Comparison of ENCODE assay signal across 10 cellular contexts in genomic region chr6:101396552-101397173, GRCh38. TPM values are rescaled to one million over a fixed set of nuclear protein-coding genes. Genes with fewer than 3 reads are reported as not detected.
DNase-seq lines count a peak whose midpoint lies in the region; ATAC-seq, FAIRE-seq and TF ChIP-seq lines count a peak whose summit lies in the region.
"Had no signal": no experiment of that assay in that cellular context is flagged by ENCODE, and none has a peak within 500 bp of the region (broad histone marks: within the 10 kb centered on the region; RNA-seq: fewer than 3 reads in every experiment).

No MANE protein-coding gene starts in this region.

- intact Hi-C loops in endothelial cell of umbilical vein (cut with micrococcal nuclease), result no loop called here
- intact Hi-C loops in prostate gland (cut with DNase I), result no loop called here

- H3K4me1 ChIP-seq in cardiac muscle cell (ENCODE audit: low read depth) (no peaks in the 10 kb centered on the region), right atrium auricular region (peaks cover 0 to 9% of the 10 kb centered on the region in 2 donors), SJCRH30 (no peaks in the 10 kb centered on the region), endothelial cell of umbilical vein (ENCODE audit: control insufficient read depth, extremely low read depth, insufficient read depth, low read length) (no peaks in the 10 kb centered on the region), prostate gland (replicated peaks) (peaks cover 4% of the 10 kb centered on the region)

- H4K20me1 ChIP-seq in endothelial cell of umbilical vein (replicated peaks; ENCODE audit: control insufficient read depth, extremely low read depth, insufficient read depth, low read length), result no peaks in the 10 kb centered on the region

- no peak overlapping the region for H3K9ac ChIP-seq in endothelial cell of umbilical vein (replicated peaks; ENCODE audit: extremely low read depth, insufficient read depth, low read length)

- H2AFZ ChIP-seq in endothelial cell of umbilical vein (ENCODE audit: low read depth, low read length), result no peak overlapping the region

- CTCF ChIA-PET in endothelial cell of umbilical vein (lab: Charles Lee), result no interaction called here

- H3K27ac ChIP-seq in cardiac muscle cell (no peak overlapping the region), right atrium auricular region (no peak overlapping the region), SJCRH30 (no peak overlapping the region), endothelial cell of umbilical vein (ENCODE audit: insufficient read depth, low read depth, low read length) (no peak overlapping the region), prostate gland (no peak overlapping the region)

- BruUV-seq in endothelial cell of umbilical vein (replicated peaks; lab: Mats Ljungman, UMichigan), result no TSS peak

- H3K36me3 ChIP-seq in cardiac muscle cell (no peaks in the 10 kb centered on the region), right atrium auricular region (no peaks in the 10 kb centered on the region), SJCRH30 (no peaks in the 10 kb centered on the region), endothelial cell of umbilical vein (ENCODE audit: control insufficient read depth in 2 of 2, extremely low read depth in 1 of 2, insufficient read depth in 2 of 2, low read length in 2 of 2) (no peaks in the 10 kb centered on the region), prostate gland (no peaks in the 10 kb centered on the region)

- H3K4me2 ChIP-seq in endothelial cell of umbilical vein (ENCODE audit: insufficient read depth, low read length), result no peak overlapping the region

- 9% methylated on average over 3 of the region's 3 CpGs for WGBS in prostate gland

- FAIRE-seq in endothelial cell of umbilical vein (lab: Jason Lieb, UNC), result peak; percentile 56
- FAIRE-seq: G401.6 had no signal

- no peak for ATAC-seq in GM18907 (IDR thresholded peaks at IDR 0.05; ENCODE audit: unreplicated experiment)
- ATAC-seq: T-helper 17 cell had no signal

- H3K9me3 ChIP-seq in cardiac muscle cell (ENCODE audit: low read depth), result no peaks in the 10 kb centered on the region
- H3K9me3 ChIP-seq in right atrium auricular region, result no peaks in the 10 kb centered on the region
- no peaks in the 10 kb centered on the region for H3K9me3 ChIP-seq in SJCRH30 (replicated peaks)
- H3K9me3 ChIP-seq in endothelial cell of umbilical vein (replicated peaks; ENCODE audit: control insufficient read depth, insufficient read depth, low read length), result no peaks in the 10 kb centered on the region
- no peaks in the 10 kb centered on the region for H3K9me3 ChIP-seq in prostate gland

- no peaks in the 10 kb centered on the region for H3K9me1 ChIP-seq in endothelial cell of umbilical vein (replicated peaks; ENCODE audit: control insufficient read depth, extremely low read depth, insufficient read depth, low read length)

- DNase-seq in cardiac muscle cell (ENCODE audit: low read depth in 1 of 2, low spot score in 1 of 2), result peak; percentile 73 to 91
- no peak for DNase-seq in right atrium auricular region (ENCODE audit: low spot score)
- peak; percentile 65 to 85 for DNase-seq in SJCRH30
- DNase-seq in endothelial cell of umbilical vein (ENCODE audit: low read depth, low spot score), result peak; percentile 46
- peak; percentile 61 for DNase-seq in prostate gland (ENCODE audit: low spot score)
- DNase-seq in GDM1 (lab: John Stamatoyannopoulos, UW), result no peak
- no peak for DNase-seq in NCI-H2171 (lab: John Stamatoyannopoulos, UW)

- H3K27me3 ChIP-seq in cardiac muscle cell, result peaks cover 81% of the 10 kb centered on the region
- H3K27me3 ChIP-seq in right atrium auricular region, result peaks cover 0 to 4% of the 10 kb centered on the region in 2 donors
- peaks cover 19% of the 10 kb centered on the region for H3K27me3 ChIP-seq in SJCRH30
- H3K27me3 ChIP-seq in endothelial cell of umbilical vein (ENCODE audit: control insufficient read depth in 2 of 2, insufficient read depth in 2 of 2, low read length in 2 of 2), result peaks cover 40 to 47% of the 10 kb centered on the region in 2 experiments
- H3K27me3 ChIP-seq in prostate gland (replicated peaks; ENCODE audit: insufficient read depth), result peaks cover 5% of the 10 kb centered on the region

- TF ChIP-seq CTCF in cardiac muscle cell (IDR thresholded peaks at IDR 0.05; ENCODE audit: low read depth, low read length) (no peak), right atrium auricular region (IDR thresholded peaks at IDR 0.05) (no peak), endothelial cell of umbilical vein (IDR thresholded peaks at IDR 0.05; ENCODE audit: extremely low read depth in 1 of 2, insufficient read depth in 1 of 2, low read depth in 1 of 2, low read length in 2 of 2) (no peak), prostate gland (IDR thresholded peaks at IDR 0.05) (no peak)

- dilution Hi-C loops in endothelial cell of umbilical vein (cut with MboI; ENCODE audit: extremely low pct_ligation_motif_present, low sequenced_read_pairs), result no loop called here

- POLR2A ChIA-PET in endothelial cell of umbilical vein (lab: Charles Lee), result no interaction called here

- H3K4me3 ChIP-seq in cardiac muscle cell, result no peak overlapping the region
- H3K4me3 ChIP-seq in right atrium auricular region, result no peak overlapping the region
- no peak overlapping the region for H3K4me3 ChIP-seq in SJCRH30
- H3K4me3 ChIP-seq in endothelial cell of umbilical vein (replicated peaks in 1 of 3; ENCODE audit: insufficient read depth in 1 of 3, low read depth in 1 of 3, low read length in 3 of 3), result no peak overlapping the region
- H3K4me3 ChIP-seq in prostate gland, result no peak overlapping the region

- no peaks in the 10 kb centered on the region for H3K79me2 ChIP-seq in endothelial cell of umbilical vein (ENCODE audit: control insufficient read depth, insufficient read depth, low read length)

- TF ChIP-seq POLR2A in endothelial cell of umbilical vein (IDR thresholded peaks at IDR 0.05; ENCODE audit: low read depth, low read length) (no peak), prostate gland (IDR thresholded peaks at IDR 0.05) (no peak)

TF ChIP-seq in endothelial cell of umbilical vein, 7 proteins besides CTCF, POLR2A, EP300 and RAD21:
- no peak for TF ChIP-seq EZH2 (IDR thresholded peaks at IDR 0.05; ENCODE audit: borderline replicate concordance, low read depth, low read length, severe bottlenecking)
- TF ChIP-seq GATA2 (IDR thresholded peaks at IDR 0.05; ENCODE audit: insufficient read depth, insufficient read length, low read depth, low read length), result no peak
- TF ChIP-seq MYC (IDR thresholded peaks at IDR 0.05; ENCODE audit: low read depth, low read length), result no peak
- no peak for TF ChIP-seq JUN (IDR thresholded peaks at IDR 0.05; ENCODE audit: borderline replicate concordance, insufficient read depth, insufficient read length, low read depth)
- TF ChIP-seq POLR2AphosphoS5 (IDR thresholded peaks at IDR 0.05; ENCODE audit: insufficient read depth, low read depth, low read length), result no peak
- TF ChIP-seq MAX (IDR thresholded peaks at IDR 0.05; ENCODE audit: insufficient read depth, insufficient read length), result no peak
- TF ChIP-seq FOS (IDR thresholded peaks at IDR 0.05; ENCODE audit: borderline replicate concordance, insufficient read depth, low read length), result no peak

RNA-seq across cellular contexts. Expression of gene GRIK2, which starts 3.2 kb away (rescaled TPM):
- 0.21 and 1.5 TPM in 2 replicates for total RNA-seq in cardiac muscle cell
- polyA plus RNA-seq in cardiac muscle cell, result 0.45 and 0.54 TPM in 2 replicates
- 10 to 100 TPM in 1 of 2 donors, 1 to 10 TPM in 1; 7.7 to 12.1 TPM for total RNA-seq in right atrium auricular region
- total RNA-seq in SJCRH30 (2014; rRNA removed; shearing (Covaris generic)), result 0.22 and 0.35 TPM in 2 replicates
- total RNA-seq in endothelial cell of umbilical vein, result not detected in 2 replicates
- polyA plus RNA-seq in endothelial cell of umbilical vein, result not detected in 2 replicates
- polyA plus RNA-seq in endothelial cell of umbilical vein (2011; cell fraction: cytosol; rRNA removed), result not detected in 2 replicates
- not detected in 2 replicates for polyA plus RNA-seq in endothelial cell of umbilical vein (2011; cell fraction: nucleus; rRNA removed)
- not detected in 2 replicates for polyA plus RNA-seq in endothelial cell of umbilical vein (2012)
- polyA minus RNA-seq in endothelial cell of umbilical vein, result 0.21 and 0.32 TPM in 2 replicates
- 1.0 TPM for polyA minus RNA-seq in endothelial cell of umbilical vein (2011; cell fraction: cytosol; rRNA and poly(A)+ RNA removed)
- 0.10 TPM in 2 replicates for polyA minus RNA-seq in endothelial cell of umbilical vein (2011; cell fraction: nucleus; rRNA and poly(A)+ RNA removed)
- total RNA-seq in prostate gland, result 10 to 100 TPM in 1 of 2 donors, 1 to 10 TPM in 1; 2.6 to 15.7 TPM
- total RNA-seq: T-helper 17 cell had no signal

Comparison
In these comparisons a context has a peak if more than half of its experiments do, and no peak if none do; other contexts are left out.
1. DNase-seq: peak in cardiac muscle cell (2 of 2), SJCRH30 (2 of 2), endothelial cell of umbilical vein (single experiment) and prostate gland (single experiment); none in right atrium auricular region (single experiment), GDM1 (single experiment) and NCI-H2171 (single experiment).